Comparison of ENCODE assay signal across 1 cellular context in genomic region chr2:118855451-118856279, GRCh38.
TF ChIP-seq lines count a peak whose summit lies in the region.

No MANE protein-coding gene starts in this region.

TF ChIP-seq in H1, 55 proteins besides CTCF, POLR2A, EP300 and RAD21 (continued from another document):
- no peak for TF ChIP-seq CHD7 (IDR thresholded peaks at IDR 0.05; ENCODE audit: insufficient replicate concordance, low read length)
- TF ChIP-seq CHD2 (IDR thresholded peaks at IDR 0.05; ENCODE audit: low read length) = no peak
- TF ChIP-seq SAP30 (IDR thresholded peaks at IDR 0.05; ENCODE audit: insufficient read depth, insufficient replicate concordance, low read length) = no peak
- no peak for TF ChIP-seq GTF2F1 (IDR thresholded peaks at IDR 0.05; ENCODE audit: borderline replicate concordance, low read depth, low read length)
- TF ChIP-seq SIRT6 (IDR thresholded peaks at IDR 0.05; ENCODE audit: low read length) = no peak
- no peak for TF ChIP-seq EZH2 (IDR thresholded peaks at IDR 0.05; ENCODE audit: low read depth, low read length, severe bottlenecking)
- TF ChIP-seq KDM5A (IDR thresholded peaks at IDR 0.05; ENCODE audit: low read length) = no peak
- TF ChIP-seq MAX (IDR thresholded peaks at IDR 0.05) = peak; percentile 33; the same call in 1 of the 2 replicates
- no peak for TF ChIP-seq CBX5 (IDR thresholded peaks at IDR 0.05; ENCODE audit: low read depth, low read length)
- TF ChIP-seq GABPA (IDR thresholded peaks at IDR 0.05; ENCODE audit: borderline replicate concordance, insufficient read depth, low read length) = peak; percentile 66; the same call in 1 of the 2 replicates
- 0 out of 2 replicates have a peak, but pooled peaks have one; percentile 39 for TF ChIP-seq RBBP5 (IDR thresholded peaks at IDR 0.05; ENCODE audit: borderline replicate concordance, low read depth, low read length)
- TF ChIP-seq SRF (IDR thresholded peaks at IDR 0.05; ENCODE audit: low read depth, low read length) = no peak
- peak; percentile 75 for TF ChIP-seq KDM4A (IDR thresholded peaks at IDR 0.05; ENCODE audit: low read depth, low read length, severe bottlenecking)
- TF ChIP-seq NANOG (IDR thresholded peaks at IDR 0.05; ENCODE audit: insufficient read depth, low read depth, low read length, poor library complexity, severe bottlenecking) = peak; percentile 39
- peak; percentile 33; the same call in 1 of the 2 replicates for TF ChIP-seq KDM1A (IDR thresholded peaks at IDR 0.05; ENCODE audit: borderline replicate concordance, low read length)
- no peak for TF ChIP-seq YY1 (IDR thresholded peaks at IDR 0.05; ENCODE audit: low read depth, low read length)
- TF ChIP-seq ASH2L (IDR thresholded peaks at IDR 0.05; ENCODE audit: low read length) = peak; percentile 39
- TF ChIP-seq RNF2 (IDR thresholded peaks at IDR 0.05; ENCODE audit: borderline replicate concordance, low read depth, low read length, missing control alignments, poor library complexity, severe bottlenecking) = peak; percentile 45
